9 cellular contexts compared by ENCODE assay signal in genomic region chr2:205700331-205701132, GRCh38. TPM values are rescaled to one million over a fixed set of nuclear protein-coding genes. Genes with fewer than 3 reads are reported as not detected.
DNase-seq lines count a peak whose midpoint lies in the region; ATAC-seq and TF ChIP-seq lines count a peak whose summit lies in the region.
"Had no signal": no experiment of that assay in that cellular context is flagged by ENCODE, and none has a peak within 500 bp of the region (broad histone marks: within the 10 kb centered on the region; RNA-seq: fewer than 3 reads in every experiment).

No MANE protein-coding gene starts in this region.

- H3K27me3 ChIP-seq in esophagus (ENCODE audit: control insufficient read depth in 1 of 2, insufficient read depth in 2 of 2, low read length in 2 of 2), result no peaks in the 10 kb centered on the region
- no peaks in the 10 kb centered on the region for H3K27me3 ChIP-seq in psoas muscle (ENCODE audit: insufficient read depth in 3 of 3, low read length in 2 of 3)

- TF ChIP-seq CTCF in OCI-LY7 (conservative IDR thresholded peaks at IDR 0.05; ENCODE audit: low read length), result no peak
- no peak for TF ChIP-seq CTCF in psoas muscle (IDR thresholded peaks at IDR 0.05)

- H3K36me3 ChIP-seq in OCI-LY7 (ENCODE audit: insufficient read depth, low read length) (no peaks in the 10 kb centered on the region), esophagus (ENCODE audit: control insufficient read depth in 2 of 2, insufficient read depth in 2 of 2, low read length in 1 of 2) (peaks cover 5 to 6% of the 10 kb centered on the region in 2 donors), psoas muscle (ENCODE audit: insufficient read depth in 1 of 2, low read depth in 1 of 2) (no peaks in the 10 kb centered on the region)

- POLR2A ChIA-PET in OCI-LY7 (lab: Charles Lee), result no interaction called here

- H3K79me2 ChIP-seq in OCI-LY7 (ENCODE audit: insufficient read depth, low read depth, low read length), result no peaks in the 10 kb centered on the region

- 0 out of 2 replicates have a peak overlapping the region, but pooled peaks have one; percentile 17 for H2AFZ ChIP-seq in OCI-LY7 (ENCODE audit: low read length)

- WGBS in esophagus, 2 donors, result 65 to 68% methylated on average over 12 of the region's 12 CpGs
- WGBS in psoas muscle, 3 donors, result 76 to 81% (median 80%) methylated on average over 12 of the region's 12 CpGs

- H3K4me3 ChIP-seq in OCI-LY7 (ENCODE audit: low read depth, low read length, poor library complexity, severe bottlenecking) (peak overlapping the region; percentile 1), esophagus (ENCODE audit: low read depth in 1 of 2, low read length in 2 of 2) (no peak overlapping the region), psoas muscle (no peak overlapping the region)

- peak; percentile 61 for ATAC-seq in HG02870 (IDR thresholded peaks at IDR 0.05; ENCODE audit: unreplicated experiment)
- peak in 1 of 4 donors; percentile 38 for ATAC-seq in psoas muscle

- H4K20me1 ChIP-seq in OCI-LY7 (ENCODE audit: insufficient read depth, low read length), result no peaks in the 10 kb centered on the region

- intact Hi-C loops in OCI-LY7 (cut with micrococcal nuclease; ENCODE audit: unreplicated experiment), result loop anchor here (10.0 kb wide), 1 partner anchor 384 kb away; the partner anchor contains the start of gene INO80D
- intact Hi-C loops in psoas muscle (cut with DNase I), result no loop called here

- H3K9me3 ChIP-seq in OCI-LY7 (ENCODE audit: low read length), result no peaks in the 10 kb centered on the region
- H3K9me3 ChIP-seq in esophagus (ENCODE audit: control insufficient read depth in 2 of 2, insufficient read depth in 1 of 2, low read depth in 1 of 2, low read length in 1 of 2), result no peaks in the 10 kb centered on the region
- no peaks in the 10 kb centered on the region for H3K9me3 ChIP-seq in psoas muscle

- H3K4me1 ChIP-seq in OCI-LY7 (ENCODE audit: insufficient read depth, low read length, poor library complexity, severe bottlenecking) (peaks cover 25% of the 10 kb centered on the region), esophagus (ENCODE audit: control insufficient read depth in 2 of 2, insufficient read depth in 2 of 2, low read length in 1 of 2) (peaks cover 8 to 13% of the 10 kb centered on the region in 2 donors), psoas muscle (no peaks in the 10 kb centered on the region)

- DNase-seq in DMS53 (lab: John Stamatoyannopoulos, UW) (peak; percentile 58), DMS53 treated with DMSO at 0.1 percent for 48 hours (lab: John Stamatoyannopoulos, UW; ENCODE audit: unreplicated experiment) (no peak), OCI-LY7 (ENCODE audit: low spot score) (peak; percentile 40), psoas muscle (no peak), SHP77 treated with DMSO at 0.1 percent for 48 hours (lab: John Stamatoyannopoulos, UW) (no peak), NCI-H187 treated with DMSO at 0.1 percent for 48 hours (lab: John Stamatoyannopoulos, UW) (no peak)

- H3K27ac ChIP-seq in OCI-LY7 (ENCODE audit: low read depth, low read length, poor library complexity, severe bottlenecking) (no peak overlapping the region), esophagus (ENCODE audit: low read depth in 2 of 2, low read length in 1 of 2) (peak overlapping the region; percentile 12 to 72), psoas muscle (peak overlapping the region; percentile 30)
- H3K27ac ChIP-seq: 22Rv1 had no signal

- BruUV-seq in OCI-LY7 (replicated peaks; lab: Mats Ljungman, UMichigan), result no TSS peak

- no peaks in the 10 kb centered on the region for H3K9me2 ChIP-seq in OCI-LY7 (ENCODE audit: insufficient read depth, low read length)

- CTCF ChIA-PET in OCI-LY7 (lab: Charles Lee; ENCODE audit: unreplicated experiment), result no interaction called here

- peak overlapping the region; percentile 62 for H3K4me2 ChIP-seq in OCI-LY7 (ENCODE audit: low read length)

RNA-seq across cellular contexts. Expression of gene NRP2, which starts 18.2 kb away (rescaled TPM):
- 0.35 and 1.0 TPM in 2 replicates for total RNA-seq in OCI-LY7 (2014; rRNA removed; shearing (Covaris generic))
- total RNA-seq in OCI-LY7 (2022), result 2.1 and 2.6 TPM in 2 replicates
- 10 to 100 TPM in 1 of 2 donors, 1 to 10 TPM in 1; 6.9 to 11.1 TPM for polyA plus RNA-seq in esophagus
- 1 to 10 TPM; 2.4 to 6.9 (median 5.9) TPM for total RNA-seq in psoas muscle
- polyA plus RNA-seq in psoas muscle, result 1 to 10 TPM in 1 of 3 donors, under 1 TPM in 2; 0.67 to 1.4 (median 0.77) TPM

Comparison
In these comparisons a context has a peak if more than half of its experiments do, and no peak if none do; other contexts are left out.
1. DNase-seq: peak in DMS53 (single experiment) and OCI-LY7 (single experiment); none in DMS53 treated with DMSO at 0.1 percent for 48 hours (single experiment), psoas muscle (0 of 2), SHP77 treated with DMSO at 0.1 percent for 48 hours (single experiment) and NCI-H187 treated with DMSO at 0.1 percent for 48 hours (single experiment).